ENCODE assay signal across 1 cellular context in genomic region chr4:139555073-139555704, GRCh38.
TF ChIP-seq lines count a peak whose summit lies in the region.

No MANE protein-coding gene starts in this region.

TF ChIP-seq in K562, 482 proteins besides CTCF, POLR2A, EP300 and RAD21 (continued from another document and continues in another):
- TF ChIP-seq ARID4B (CRISPR knock-in tag; IDR thresholded peaks at IDR 0.05) (peak; percentile 32; the same call in 1 of the 2 replicates), KAT2B (IDR thresholded peaks at IDR 0.05; ENCODE audit: low read depth, low read length) (no peak), DIDO1 (tag; IDR thresholded peaks at IDR 0.05; ENCODE audit: low read depth) (no peak), DACH1 (IDR thresholded peaks at IDR 0.05; ENCODE audit: partially characterized antibody) (no peak), XRCC4 (IDR thresholded peaks at IDR 0.05; ENCODE audit: extremely low read depth, insufficient read depth, insufficient read length) (no peak), RNF2 (IDR thresholded peaks at IDR 0.05) (no peak; the same call in 1 of the 2 replicates), ZNF23 (CRISPR knock-in tag; IDR thresholded peaks at IDR 0.05) (no peak), CBX8 (IDR thresholded peaks at IDR 0.05; ENCODE audit: borderline replicate concordance, extremely low read depth, low read depth, low read length, poor library complexity, severe bottlenecking) (peak; percentile 76), ZNF3 (CRISPR knock-in tag; IDR thresholded peaks at IDR 0.05) (no peak), SIX5 (IDR thresholded peaks at IDR 0.05; ENCODE audit: borderline replicate concordance in 1 of 2, insufficient read depth in 1 of 2, low read depth in 1 of 2, low read length in 2 of 2) (no peak), MAZ (CRISPR knock-in tag; conservative IDR thresholded peaks at IDR 0.05 in 1 of 2, IDR thresholded peaks at IDR 0.05 in 1 of 2) (peak; percentile 38 to 68; a peak in 3 of 4 replicates), XRCC5 (IDR thresholded peaks at IDR 0.05; ENCODE audit: low read depth, low read length) (0 out of 2 replicates have a peak, but pooled peaks have one; percentile 20), IRF2 (CRISPR knock-in tag; IDR thresholded peaks at IDR 0.05) (peak; percentile 22; the same call in 1 of the 2 replicates), L3MBTL2 (IDR thresholded peaks at IDR 0.05) (peak; percentile 90), ZEB2 (IDR thresholded peaks at IDR 0.05) (no peak), TCFL5 (CRISPR knock-in tag; conservative IDR thresholded peaks at IDR 0.05) (no peak), NFIC (IDR thresholded peaks at IDR 0.05) (0 out of 2 replicates have a peak, but pooled peaks have one; percentile 28), ZNF778 (CRISPR knock-in tag; IDR thresholded peaks at IDR 0.05) (no peak), ESRRA (IDR thresholded peaks at IDR 0.05; ENCODE audit: borderline replicate concordance, low read depth) (no peak), FOXM1 (IDR thresholded peaks at IDR 0.05; ENCODE audit: low read depth) (no peak), FOXM1 (CRISPR knock-in tag; IDR thresholded peaks at IDR 0.05; ENCODE audit: low read depth) (peak; percentile 77; the same call in 1 of the 2 replicates), BCOR (IDR thresholded peaks at IDR 0.05) (peak; percentile 44; the same call in 1 of the 2 replicates), ESRRB (CRISPR knock-in tag; IDR thresholded peaks at IDR 0.05; ENCODE audit: borderline replicate concordance) (no peak), BHLHE40 (IDR thresholded peaks at IDR 0.05; ENCODE audit: low read length) (peak; percentile 54; the same call in 1 of the 2 replicates), EP400 (IDR thresholded peaks at IDR 0.05) (peak; percentile 63; the same call in 1 of the 2 replicates), PTTG1 (tag; IDR thresholded peaks at IDR 0.05; ENCODE audit: low read depth) (no peak), ZNF444 (CRISPR knock-in tag; IDR thresholded peaks at IDR 0.05) (peak; percentile 66; the same call in 1 of the 2 replicates), CXXC5 (CRISPR knock-in tag; IDR thresholded peaks at IDR 0.05) (peak; percentile 66), ZC3H8 (IDR thresholded peaks at IDR 0.05) (no peak), ZNF79 (CRISPR knock-in tag; IDR thresholded peaks at IDR 0.05; ENCODE audit: low read depth) (no peak), MCM2 (IDR thresholded peaks at IDR 0.05; ENCODE audit: low read depth) (no peak), ZNF780A (CRISPR knock-in tag; IDR thresholded peaks at IDR 0.05) (no peak), NR3C1 (CRISPR knock-in tag; IDR thresholded peaks at IDR 0.05) (0 out of 2 replicates have a peak, but pooled peaks have one; percentile 67), GABPB1 (CRISPR knock-in tag; IDR thresholded peaks at IDR 0.05) (peak; percentile 61), HOXB6 (CRISPR knock-in tag; IDR thresholded peaks at IDR 0.05; ENCODE audit: borderline replicate concordance) (no peak), MYC (IDR thresholded peaks at IDR 0.05; ENCODE audit: low read depth, low read length) (peak; percentile 73; the same call in 1 of the 2 replicates), MYC (CRISPR knock-in tag; IDR thresholded peaks at IDR 0.05; ENCODE audit: borderline replicate concordance, low read depth) (no peak), ZSCAN29 (IDR thresholded peaks at IDR 0.05) (no peak), RBFOX2 (IDR thresholded peaks at IDR 0.05; ENCODE audit: low read depth, low read length) (peak; percentile 59)
- TF ChIP-seq, protein P1, sequence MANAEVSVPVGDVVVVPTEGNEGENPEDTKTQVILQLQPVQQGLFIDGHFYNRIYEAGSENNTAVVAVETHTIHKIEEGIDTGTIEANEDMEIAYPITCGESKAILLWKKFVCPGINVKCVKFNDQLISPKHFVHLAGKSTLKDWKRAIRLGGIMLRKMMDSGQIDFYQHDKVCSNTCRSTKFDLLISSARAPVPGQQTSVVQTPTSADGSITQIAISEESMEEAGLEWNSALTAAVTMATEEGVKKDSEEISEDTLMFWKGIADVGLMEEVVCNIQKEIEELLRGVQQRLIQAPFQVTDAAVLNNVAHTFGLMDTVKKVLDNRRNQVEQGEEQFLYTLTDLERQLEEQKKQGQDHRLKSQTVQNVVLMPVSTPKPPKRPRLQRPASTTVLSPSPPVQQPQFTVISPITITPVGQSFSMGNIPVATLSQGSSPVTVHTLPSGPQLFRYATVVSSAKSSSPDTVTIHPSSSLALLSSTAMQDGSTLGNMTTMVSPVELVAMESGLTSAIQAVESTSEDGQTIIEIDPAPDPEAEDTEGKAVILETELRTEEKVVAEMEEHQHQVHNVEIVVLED (CRISPR knock-in tag; IDR thresholded peaks at IDR 0.05) = no peak
- TF ChIP-seq, protein P2, sequence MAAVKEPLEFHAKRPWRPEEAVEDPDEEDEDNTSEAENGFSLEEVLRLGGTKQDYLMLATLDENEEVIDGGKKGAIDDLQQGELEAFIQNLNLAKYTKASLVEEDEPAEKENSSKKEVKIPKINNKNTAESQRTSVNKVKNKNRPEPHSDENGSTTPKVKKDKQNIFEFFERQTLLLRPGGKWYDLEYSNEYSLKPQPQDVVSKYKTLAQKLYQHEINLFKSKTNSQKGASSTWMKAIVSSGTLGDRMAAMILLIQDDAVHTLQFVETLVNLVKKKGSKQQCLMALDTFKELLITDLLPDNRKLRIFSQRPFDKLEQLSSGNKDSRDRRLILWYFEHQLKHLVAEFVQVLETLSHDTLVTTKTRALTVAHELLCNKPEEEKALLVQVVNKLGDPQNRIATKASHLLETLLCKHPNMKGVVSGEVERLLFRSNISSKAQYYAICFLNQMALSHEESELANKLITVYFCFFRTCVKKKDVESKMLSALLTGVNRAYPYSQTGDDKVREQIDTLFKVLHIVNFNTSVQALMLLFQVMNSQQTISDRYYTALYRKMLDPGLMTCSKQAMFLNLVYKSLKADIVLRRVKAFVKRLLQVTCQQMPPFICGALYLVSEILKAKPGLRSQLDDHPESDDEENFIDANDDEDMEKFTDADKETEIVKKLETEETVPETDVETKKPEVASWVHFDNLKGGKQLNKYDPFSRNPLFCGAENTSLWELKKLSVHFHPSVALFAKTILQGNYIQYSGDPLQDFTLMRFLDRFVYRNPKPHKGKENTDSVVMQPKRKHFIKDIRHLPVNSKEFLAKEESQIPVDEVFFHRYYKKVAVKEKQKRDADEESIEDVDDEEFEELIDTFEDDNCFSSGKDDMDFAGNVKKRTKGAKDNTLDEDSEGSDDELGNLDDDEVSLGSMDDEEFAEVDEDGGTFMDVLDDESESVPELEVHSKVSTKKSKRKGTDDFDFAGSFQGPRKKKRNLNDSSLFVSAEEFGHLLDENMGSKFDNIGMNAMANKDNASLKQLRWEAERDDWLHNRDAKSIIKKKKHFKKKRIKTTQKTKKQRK (IDR thresholded peaks at IDR 0.05; ENCODE audit: borderline replicate concordance, low read depth, low read length) = no peak
- TF ChIP-seq, protein P3, sequence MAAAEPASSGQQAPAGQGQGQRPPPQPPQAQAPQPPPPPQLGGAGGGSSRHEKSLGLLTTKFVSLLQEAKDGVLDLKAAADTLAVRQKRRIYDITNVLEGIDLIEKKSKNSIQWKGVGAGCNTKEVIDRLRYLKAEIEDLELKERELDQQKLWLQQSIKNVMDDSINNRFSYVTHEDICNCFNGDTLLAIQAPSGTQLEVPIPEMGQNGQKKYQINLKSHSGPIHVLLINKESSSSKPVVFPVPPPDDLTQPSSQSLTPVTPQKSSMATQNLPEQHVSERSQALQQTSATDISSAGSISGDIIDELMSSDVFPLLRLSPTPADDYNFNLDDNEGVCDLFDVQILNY (CRISPR knock-in tag; IDR thresholded peaks at IDR 0.05) = 0 out of 2 replicates have a peak, but pooled peaks have one; percentile 41
- TF ChIP-seq, protein P4, sequence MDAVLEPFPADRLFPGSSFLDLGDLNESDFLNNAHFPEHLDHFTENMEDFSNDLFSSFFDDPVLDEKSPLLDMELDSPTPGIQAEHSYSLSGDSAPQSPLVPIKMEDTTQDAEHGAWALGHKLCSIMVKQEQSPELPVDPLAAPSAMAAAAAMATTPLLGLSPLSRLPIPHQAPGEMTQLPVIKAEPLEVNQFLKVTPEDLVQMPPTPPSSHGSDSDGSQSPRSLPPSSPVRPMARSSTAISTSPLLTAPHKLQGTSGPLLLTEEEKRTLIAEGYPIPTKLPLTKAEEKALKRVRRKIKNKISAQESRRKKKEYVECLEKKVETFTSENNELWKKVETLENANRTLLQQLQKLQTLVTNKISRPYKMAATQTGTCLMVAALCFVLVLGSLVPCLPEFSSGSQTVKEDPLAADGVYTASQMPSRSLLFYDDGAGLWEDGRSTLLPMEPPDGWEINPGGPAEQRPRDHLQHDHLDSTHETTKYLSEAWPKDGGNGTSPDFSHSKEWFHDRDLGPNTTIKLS (IDR thresholded peaks at IDR 0.05; ENCODE audit: borderline replicate concordance, low read depth) = peak; percentile 62; the same call in 1 of the 2 replicates
- TF ChIP-seq, protein P5, sequence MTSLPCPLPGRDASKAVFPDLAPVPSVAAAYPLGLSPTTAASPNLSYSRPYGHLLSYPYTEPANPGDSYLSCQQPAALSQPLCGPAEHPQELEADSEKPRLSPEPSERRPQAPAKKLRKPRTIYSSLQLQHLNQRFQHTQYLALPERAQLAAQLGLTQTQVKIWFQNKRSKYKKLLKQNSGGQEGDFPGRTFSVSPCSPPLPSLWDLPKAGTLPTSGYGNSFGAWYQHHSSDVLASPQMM (CRISPR knock-in tag; IDR thresholded peaks at IDR 0.05) = no peak
- TF ChIP-seq, protein P6, sequence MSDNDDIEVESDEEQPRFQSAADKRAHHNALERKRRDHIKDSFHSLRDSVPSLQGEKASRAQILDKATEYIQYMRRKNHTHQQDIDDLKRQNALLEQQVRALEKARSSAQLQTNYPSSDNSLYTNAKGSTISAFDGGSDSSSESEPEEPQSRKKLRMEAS (CRISPR knock-in tag; IDR thresholded peaks at IDR 0.05) = peak; percentile 81
- TF ChIP-seq, protein P7, sequence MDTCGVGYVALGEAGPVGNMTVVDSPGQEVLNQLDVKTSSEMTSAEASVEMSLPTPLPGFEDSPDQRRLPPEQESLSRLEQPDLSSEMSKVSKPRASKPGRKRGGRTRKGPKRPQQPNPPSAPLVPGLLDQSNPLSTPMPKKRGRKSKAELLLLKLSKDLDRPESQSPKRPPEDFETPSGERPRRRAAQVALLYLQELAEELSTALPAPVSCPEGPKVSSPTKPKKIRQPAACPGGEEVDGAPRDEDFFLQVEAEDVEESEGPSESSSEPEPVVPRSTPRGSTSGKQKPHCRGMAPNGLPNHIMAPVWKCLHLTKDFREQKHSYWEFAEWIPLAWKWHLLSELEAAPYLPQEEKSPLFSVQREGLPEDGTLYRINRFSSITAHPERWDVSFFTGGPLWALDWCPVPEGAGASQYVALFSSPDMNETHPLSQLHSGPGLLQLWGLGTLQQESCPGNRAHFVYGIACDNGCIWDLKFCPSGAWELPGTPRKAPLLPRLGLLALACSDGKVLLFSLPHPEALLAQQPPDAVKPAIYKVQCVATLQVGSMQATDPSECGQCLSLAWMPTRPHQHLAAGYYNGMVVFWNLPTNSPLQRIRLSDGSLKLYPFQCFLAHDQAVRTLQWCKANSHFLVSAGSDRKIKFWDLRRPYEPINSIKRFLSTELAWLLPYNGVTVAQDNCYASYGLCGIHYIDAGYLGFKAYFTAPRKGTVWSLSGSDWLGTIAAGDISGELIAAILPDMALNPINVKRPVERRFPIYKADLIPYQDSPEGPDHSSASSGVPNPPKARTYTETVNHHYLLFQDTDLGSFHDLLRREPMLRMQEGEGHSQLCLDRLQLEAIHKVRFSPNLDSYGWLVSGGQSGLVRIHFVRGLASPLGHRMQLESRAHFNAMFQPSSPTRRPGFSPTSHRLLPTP (IDR thresholded peaks at IDR 0.05; ENCODE audit: borderline replicate concordance, extremely low read depth, insufficient read length) = peak; percentile 38
- TF ChIP-seq, protein P8, sequence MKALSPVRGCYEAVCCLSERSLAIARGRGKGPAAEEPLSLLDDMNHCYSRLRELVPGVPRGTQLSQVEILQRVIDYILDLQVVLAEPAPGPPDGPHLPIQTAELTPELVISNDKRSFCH (CRISPR knock-in tag; IDR thresholded peaks at IDR 0.05) = no peak
- TF ChIP-seq, protein P8 (tag; IDR thresholded peaks at IDR 0.05) = peak; percentile 35; the same call in 1 of the 2 replicates
- TF ChIP-seq, protein P9, sequence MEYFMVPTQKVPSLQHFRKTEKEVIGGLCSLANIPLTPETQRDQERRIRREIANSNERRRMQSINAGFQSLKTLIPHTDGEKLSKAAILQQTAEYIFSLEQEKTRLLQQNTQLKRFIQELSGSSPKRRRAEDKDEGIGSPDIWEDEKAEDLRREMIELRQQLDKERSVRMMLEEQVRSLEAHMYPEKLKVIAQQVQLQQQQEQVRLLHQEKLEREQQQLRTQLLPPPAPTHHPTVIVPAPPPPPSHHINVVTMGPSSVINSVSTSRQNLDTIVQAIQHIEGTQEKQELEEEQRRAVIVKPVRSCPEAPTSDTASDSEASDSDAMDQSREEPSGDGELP (CRISPR knock-in tag; IDR thresholded peaks at IDR 0.05; ENCODE audit: borderline replicate concordance) = peak; percentile 64; the same call in 1 of the 2 replicates
